In genomic region chr11:68130121-68130520, GRCh38 we compare ENCODE assay signal across 25 cellular contexts.
"Had no signal": no experiment of that assay in that cellular context is flagged by ENCODE, and none has a peak within 500 bp of the region (broad histone marks: within the 10 kb centered on the region; RNA-seq: fewer than 3 reads in every experiment).

No MANE protein-coding gene starts in this region.

- H3K27ac Mint-ChIP-seq: activated CD4-positive, alpha-beta T cell treated with anti-CD3 and anti-CD28 coated beads for 36 hours; activated CD8-positive, alpha-beta T cell treated with anti-CD3 and anti-CD28 coated beads for 36 hours; activated naive CD4-positive, alpha-beta T cell treated with anti-CD3 and anti-CD28 coated beads, Interleukin-2, amount 10 ng/mL, durations not matched to agents 7 days and 5 days; activated naive CD8-positive, alpha-beta T cell treated with anti-CD3 and anti-CD28 coated beads for 36 hours; activated T-cell treated with anti-CD3 and anti-CD28 coated beads, Interleukin-2, amount 50 U/mL, for 72 hours; activated T-helper 2 cell treated with anti-CD3 and anti-CD28 coated beads, Interferon-gamma antibody, Interleukin-2, Interleukin-4, amounts not matched to agents 10 μg/mL and 5 μg/mL and 100 μg/mL, durations not matched to agents 14 hours and 24 hours and 36 hours; T-cell had no signal

- H3K27ac ChIP-seq: SK-N-MC, WERI-Rb-1 had no signal

- H3K4me3 Mint-ChIP-seq: activated CD4-positive, alpha-beta T cell treated with anti-CD3 and anti-CD28 coated beads for 36 hours; activated CD8-positive, alpha-beta T cell treated with anti-CD3 and anti-CD28 coated beads for 36 hours; activated naive CD4-positive, alpha-beta T cell treated with anti-CD3 and anti-CD28 coated beads, Interleukin-2, amount 10 ng/mL, durations not matched to agents 7 days and 5 days; activated naive CD8-positive, alpha-beta T cell treated with anti-CD3 and anti-CD28 coated beads for 36 hours; activated T-cell treated with anti-CD3 and anti-CD28 coated beads, Interleukin-2, amount 50 U/mL, for 72 hours; T-cell had no signal

- ATAC-seq: activated CD4-positive, alpha-beta T cell treated with anti-CD3 and anti-CD28 coated beads for 36 hours; activated CD8-positive, alpha-beta T cell treated with anti-CD3 and anti-CD28 coated beads for 36 hours; activated T-cell treated with anti-CD3 and anti-CD28 coated beads, Interleukin-2, amount 50 U/mL, for 72 hours; Right ventricle myocardium inferior; T-cell had no signal

- H3K36me3 ChIP-seq: WERI-Rb-1 had no signal

- H3K4me3 ChIP-seq: SK-N-MC had no signal

- DNase-seq: activated CD4-positive, alpha-beta T cell treated with anti-CD3 and anti-CD28 coated beads for 36 hours; activated CD8-positive, alpha-beta memory T cell treated with anti-CD3 and anti-CD28 coated beads, Interleukin-2, amount 50 U/mL, for 4 hours; activated CD8-positive, alpha-beta T cell treated with anti-CD3 and anti-CD28 coated beads for 36 hours; activated gamma-delta T cell treated with Interleukin-2 at 50 U/mL for 16 hours; activated naive CD4-positive, alpha-beta T cell treated with anti-CD3 and anti-CD28 coated beads, Interleukin-2, amount 10 ng/mL, durations not matched to agents 7 days and 5 days; activated naive CD8-positive, alpha-beta T cell treated with anti-CD3 and anti-CD28 coated beads for 36 hours; activated T-cell treated with anti-CD3 and anti-CD28 coated beads, Interleukin-2, amount 50 U/mL, for 72 hours; cerebellar nuclear complex; Kasumi-1; NCI-H1048; NCI-H1694; NCI-H2029; NCI-H2107; NCI-H2171 treated with DMSO at 0.1 percent for 48 hours; NCI-H226; NCI-H526 treated with DMSO at 0.1 percent for 48 hours; RPMI8226; T-cell; T-helper 2 cell; T1000; WERI-Rb-1 had no signal

- H3K4me1 Mint-ChIP-seq: activated naive CD4-positive, alpha-beta T cell treated with anti-CD3 and anti-CD28 coated beads, Interleukin-2, amount 10 ng/mL, durations not matched to agents 7 days and 5 days; activated naive CD8-positive, alpha-beta T cell treated with anti-CD3 and anti-CD28 coated beads for 36 hours had no signal

- FAIRE-seq: colon had no signal
